In the genomic region with DNA sequence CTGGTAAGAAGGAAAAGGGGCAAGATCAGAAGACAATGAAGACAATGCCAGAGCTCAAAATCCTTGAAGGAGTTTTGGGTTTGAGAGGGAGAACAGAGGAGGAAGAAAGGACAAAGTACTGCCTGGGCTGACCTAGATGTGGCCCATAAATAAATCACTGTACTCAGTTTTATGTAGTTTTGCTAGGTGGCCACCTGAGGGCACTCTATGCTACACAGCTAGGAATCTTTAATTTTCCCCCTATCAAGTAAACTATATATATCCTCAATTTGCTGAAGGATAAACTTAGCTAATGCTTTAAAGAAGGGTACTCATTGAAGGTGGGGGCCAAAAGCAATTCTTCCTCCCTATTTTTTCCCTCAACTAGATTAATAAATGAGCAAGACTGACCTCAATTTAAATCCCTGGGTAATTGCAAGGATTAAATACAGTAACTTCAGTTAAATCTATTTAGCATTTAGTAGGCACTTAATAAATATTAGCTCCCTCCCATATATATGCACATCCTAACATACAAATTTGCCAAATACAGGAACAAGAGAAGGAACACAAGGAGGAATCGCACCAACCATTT, we compare ENCODE assay signal across 8 cellular contexts.
DNase-seq lines count a peak whose midpoint lies in the region; ATAC-seq and TF ChIP-seq lines count a peak whose summit lies in the region.

No MANE protein-coding gene starts in this region.

- no peak overlapping the region for H3K9ac ChIP-seq in PC-3 (ENCODE audit: low read length)

- no peaks in the 10 kb centered on the region for H3K9me3 Mint-ChIP-seq in activated CD8-positive, alpha-beta memory T cell treated with anti-CD3 and anti-CD28 coated beads, Interleukin-2, amount 10 ng/mL, durations not matched to agents 7 days and 5 days (ENCODE audit: low read depth)

- H3K36me3 Mint-ChIP-seq in activated CD8-positive, alpha-beta memory T cell treated with anti-CD3 and anti-CD28 coated beads, Interleukin-2, amount 10 ng/mL, durations not matched to agents 7 days and 5 days = no peaks in the 10 kb centered on the region

- H3K9me2 ChIP-seq in PC-3 (replicated peaks; ENCODE audit: low read length) = no peaks in the 10 kb centered on the region

- no peak overlapping the region for H3K27ac Mint-ChIP-seq in activated CD8-positive, alpha-beta memory T cell treated with anti-CD3 and anti-CD28 coated beads, Interleukin-2, amount 10 ng/mL, durations not matched to agents 7 days and 5 days

- CTCF ChIA-PET in activated CD8-positive, alpha-beta memory T cell treated with anti-CD3 and anti-CD28 coated beads, Interleukin-2, amount 10 ng/mL, durations not matched to agents 7 days and 5 days (lab: Charles Lee) = interaction anchor here (0.9 to 1.6 kb wide), 8 partner anchors 8 to 1891 kb away, joined by 3 to 8 read pairs (median 3); no protein-coding TSS in a partner anchor
- CTCF ChIA-PET in PC-3 (lab: Charles Lee) = interaction anchor here (0.6 to 1.2 kb wide), 3 partner anchors 14 to 866 kb away, joined by 3 to 5 read pairs (median 3); no protein-coding TSS in a partner anchor

- H3K4me2 ChIP-seq in PC-3 (ENCODE audit: low read length) = no peak overlapping the region

- no peak overlapping the region for H2AFZ ChIP-seq in PC-3 (ENCODE audit: low read length)

- no TSS peak for BruUV-seq in PC-3 (replicated peaks; lab: Mats Ljungman, UMichigan)

- no peak overlapping the region for H3K27ac ChIP-seq in PC-3 (ENCODE audit: low read length)

- no peaks in the 10 kb centered on the region for H3F3A ChIP-seq in PC-3 (ENCODE audit: low read length, unreplicated experiment)

- H3K4me3 Mint-ChIP-seq in activated CD8-positive, alpha-beta memory T cell treated with anti-CD3 and anti-CD28 coated beads, Interleukin-2, amount 10 ng/mL, durations not matched to agents 7 days and 5 days = no peak overlapping the region

- no peak for DNase-seq in activated CD8-positive, alpha-beta memory T cell treated with anti-CD3 and anti-CD28 coated beads, Interleukin-2, amount 10 ng/mL, durations not matched to agents 7 days and 5 days
- no peak for DNase-seq in activated CD8-positive, alpha-beta memory T cell treated with anti-CD3 and anti-CD28 coated beads for 24 hours
- DNase-seq in PC-3 (peak; percentile 36), epithelial cell of esophagus (ENCODE audit: low read depth) (peak; percentile 60), myocyte (ENCODE audit: low read depth) (peak; percentile 33)
- no peak for DNase-seq in stimulated activated naive CD4-positive, alpha-beta T cell treated with Interleukin-2 at 50 U/mL for 16 hours (lab: John Stamatoyannopoulos, UW)

- H3K27me3 ChIP-seq in PC-3 (ENCODE audit: low read length) = 0 out of 2 replicates have a peak, but pooled peaks cover 3% of the 10 kb centered on the region

- intact Hi-C loops in PC-3 (cut with micrococcal nuclease) = loop anchor here (1.0 to 5.0 kb wide), 4 partner anchors 804 to 1889 kb away; no protein-coding TSS in a partner anchor

- H3K9me3 ChIP-seq in PC-3 (ENCODE audit: low read length) = no peaks in the 10 kb centered on the region

- H3K4me1 ChIP-seq in PC-3 (ENCODE audit: insufficient read depth, low read length) = no peaks in the 10 kb centered on the region

- no peaks in the 10 kb centered on the region for H4K20me1 ChIP-seq in PC-3 (ENCODE audit: low read length)

- TF ChIP-seq CTCF in PC-3 (conservative IDR thresholded peaks at IDR 0.05; ENCODE audit: low read depth, low read length) (peak; percentile 69), epithelial cell of esophagus (IDR thresholded peaks at IDR 0.05; ENCODE audit: insufficient read depth, low read depth, low read length, missing control alignments) (peak; percentile 72)

- peaks cover 15% of the 10 kb centered on the region for H3K4me1 Mint-ChIP-seq in activated CD8-positive, alpha-beta memory T cell treated with anti-CD3 and anti-CD28 coated beads, Interleukin-2, amount 10 ng/mL, durations not matched to agents 7 days and 5 days

- no peaks in the 10 kb centered on the region for H3K27me3 Mint-ChIP-seq in activated CD8-positive, alpha-beta memory T cell treated with anti-CD3 and anti-CD28 coated beads, Interleukin-2, amount 10 ng/mL, durations not matched to agents 7 days and 5 days

- H3K4me3 ChIP-seq in PC-3 (ENCODE audit: low read length) = no peak overlapping the region
- H3K4me3 ChIP-seq in epithelial cell of esophagus (ENCODE audit: low read length) = no peak overlapping the region

- ATAC-seq in activated CD8-positive, alpha-beta memory T cell treated with anti-CD3 and anti-CD28 coated beads, Interleukin-2, amount 10 ng/mL, durations not matched to agents 7 days and 5 days = peak; percentile 42
- ATAC-seq in GM21381 (IDR thresholded peaks at IDR 0.05; ENCODE audit: unreplicated experiment) = peak; percentile 62
- peak; percentile 62 for ATAC-seq in HG03571 (IDR thresholded peaks at IDR 0.05; ENCODE audit: unreplicated experiment)
- ATAC-seq in PC-3 = peak; percentile 63

- H3K79me2 ChIP-seq in PC-3 (ENCODE audit: low read length) = no peaks in the 10 kb centered on the region

- H3K36me3 ChIP-seq in PC-3 (ENCODE audit: low read depth, low read length) = no peaks in the 10 kb centered on the region

- POLR2A ChIA-PET in PC-3 (lab: Charles Lee; ENCODE audit: unreplicated experiment) = no interaction called here

Comparison
In these comparisons a context has a peak if more than half of its experiments do, and no peak if none do; other contexts are left out.
1. DNase-seq: peak in PC-3 (single experiment), epithelial cell of esophagus (single experiment) and myocyte (single experiment); none in activated CD8-positive, alpha-beta memory T cell treated with anti-CD3 and anti-CD28 coated beads, Interleukin-2, amount 10 ng/mL, durations not matched to agents 7 days and 5 days (single experiment), activated CD8-positive, alpha-beta memory T cell treated with anti-CD3 and anti-CD28 coated beads for 24 hours (single experiment) and stimulated activated naive CD4-positive, alpha-beta T cell treated with Interleukin-2 at 50 U/mL for 16 hours (single experiment).
2. Peak in every context shown above with its lines, with median percentiles within 50 percentile points of each other: ATAC-seq.